ENCODE assay signal across 19 cellular contexts in genomic region chr19:45975296-45975695, GRCh38. TPM values are rescaled to one million over a fixed set of nuclear protein-coding genes. Genes with fewer than 3 reads are reported as not detected.
DNase-seq lines count a peak whose midpoint lies in the region; ATAC-seq, FAIRE-seq and TF ChIP-seq lines count a peak whose summit lies in the region.
"Had no signal": no experiment of that assay in that cellular context is flagged by ENCODE, and none has a peak within 500 bp of the region (broad histone marks: within the 10 kb centered on the region; RNA-seq: fewer than 3 reads in every experiment).

No MANE protein-coding gene starts in this region.

- H3K18ac ChIP-seq in H1 (ENCODE audit: extremely low read depth, low read length), result no peak overlapping the region

- H3K27ac ChIP-seq in H1 (ENCODE audit: low read depth, low read length) (no peak overlapping the region), temporal lobe (ENCODE audit: low read depth, low read length) (peak overlapping the region; percentile 90)
- H3K27ac ChIP-seq: C4-2B, HL-60, SK-N-MC had no signal

- no peaks in the 10 kb centered on the region for H3K36me3 ChIP-seq in H1 (ENCODE audit: control insufficient read depth in 2 of 4, insufficient read depth in 4 of 4, low read length in 3 of 4)
- H3K36me3 ChIP-seq: HAP-1 had no signal

- no peak for TF ChIP-seq RAD21 in H1 (IDR thresholded peaks at IDR 0.05 in 1 of 2, conservative IDR thresholded peaks at IDR 0.05 in 1 of 2; ENCODE audit: low read depth in 2 of 2, low read length in 2 of 2)

- ATAC-seq in HG02885 (IDR thresholded peaks at IDR 0.05; ENCODE audit: poor library complexity, unreplicated experiment), result no peak
- ATAC-seq: Panc1 had no signal

- H2BK120ac ChIP-seq in H1 (replicated peaks; ENCODE audit: low read depth, low read length), result no peak overlapping the region

- peak overlapping the region; percentile 75; the same call in 1 of the 2 replicates for H2AK5ac ChIP-seq in H1 (ENCODE audit: low read depth, low read length)

- peak; percentile 21 for DNase-seq in NCI-H748 (lab: John Stamatoyannopoulos, UW; ENCODE audit: unreplicated experiment)
- no peak for DNase-seq in NCI-H748 treated with DMSO at 0.1 percent for 48 hours (lab: John Stamatoyannopoulos, UW)
- peak; percentile 21 for DNase-seq in NCI-H69 (lab: John Stamatoyannopoulos, UW)
- DNase-seq in H1 (ENCODE audit: low read depth in 1 of 2, low spot score in 2 of 2), result no peak
- no peak for DNase-seq in activated CD4-positive, alpha-beta T cell treated with anti-CD3 and anti-CD28 coated beads, Interleukin-2, amount 50 U/mL, for 4 hours
- no peak for DNase-seq in NCI-H1930 (lab: John Stamatoyannopoulos, UW)
- DNase-seq: DMS153, EL, NCI-H2029, NCI-H226 had no signal

- TF ChIP-seq CTCF in H1 (IDR thresholded peaks at IDR 0.05; ENCODE audit: control extremely low read depth in 1 of 3, insufficient read depth in 1 of 3, low read depth in 1 of 3, low read length in 3 of 3), result no peak

- no peak overlapping the region for H3K4ac ChIP-seq in H1 (replicated peaks; ENCODE audit: insufficient read length, low read depth, low read length)

- peaks cover 2 to 12% (median 7%) of the 10 kb centered on the region in 4 experiments; a peak in 5 of 7 replicates for H3K4me1 ChIP-seq in H1 (replicated peaks in 1 of 4; ENCODE audit: control insufficient read depth in 3 of 4, insufficient read depth in 4 of 4, low read length in 3 of 4)
- H3K4me1 ChIP-seq: HAP-1 had no signal

- H4K91ac ChIP-seq in H1 (replicated peaks; ENCODE audit: insufficient read length, low read length), result no peak overlapping the region

- no peak for TF ChIP-seq POLR2A in H1 (IDR thresholded peaks at IDR 0.05; ENCODE audit: control extremely low read depth in 1 of 2, low read depth in 2 of 2, low read length in 2 of 2)

- H3K79me2 ChIP-seq in H1 (ENCODE audit: control insufficient read depth in 1 of 2, insufficient read depth in 2 of 2, low read length in 2 of 2), result no peaks in the 10 kb centered on the region

- H2BK5ac ChIP-seq in H1 (ENCODE audit: low read depth, low read length), result no peak overlapping the region

- WGBS in H1 (ENCODE audit: extremely low coverage in 1 of 2, insufficient coverage in 1 of 2, insufficient read length in 1 of 2, insufficient replicate concordance in 2 of 2, low coverage in 1 of 2, low lambda C conversion rate in 2 of 2, missing lambda C conversion rate in 1 of 2), 2 experiments, result 71% methylated on average over 4 of the region's 5 CpGs; no CpG with 5 or more reads in 1 of the 2 experiments

- H3K56ac ChIP-seq in H1 (replicated peaks; ENCODE audit: insufficient read length, low read depth, low read length), result no peak overlapping the region

- H3K27me3 ChIP-seq in H1 (replicated peaks in 1 of 4; ENCODE audit: control insufficient read depth in 3 of 4, extremely low read depth in 1 of 4, insufficient read depth in 3 of 4, low read length in 3 of 4), result peaks cover 0 to 5% (median 2%) of the 10 kb centered on the region in 4 experiments; a peak in 3 of 7 replicates

- H2BK20ac ChIP-seq in H1 (ENCODE audit: low read length), result no peak overlapping the region

- H3K23ac ChIP-seq in H1 (ENCODE audit: insufficient read length), result no peak overlapping the region

- no peak overlapping the region for H3K4me3 ChIP-seq in H1 (ENCODE audit: extremely low read depth in 1 of 4, insufficient read depth in 2 of 4, low read depth in 3 of 4, low read length in 4 of 4)
- H3K4me3 ChIP-seq: HAP-1, SK-N-MC had no signal

- H3K4me2 ChIP-seq in H1 (ENCODE audit: insufficient read depth in 1 of 2, low read depth in 2 of 2, low read length in 2 of 2), result no peak overlapping the region

- no peak for FAIRE-seq in H1 (lab: Jason Lieb, UNC)
- FAIRE-seq: A204.1, HTR-8/SVneo had no signal

- H2BK12ac ChIP-seq in H1 (ENCODE audit: low read depth, low read length), result no peak overlapping the region

- peaks cover 8% of the 10 kb centered on the region; the same call in 1 of the 2 replicates for H3K23me2 ChIP-seq in H1 (ENCODE audit: low read depth, low read length)

- peaks cover 10 to 12% of the 10 kb centered on the region in 2 experiments for H4K20me1 ChIP-seq in H1 (replicated peaks in 1 of 2; ENCODE audit: control insufficient read depth in 1 of 2, insufficient read depth in 2 of 2, low read length in 2 of 2)

- H3K9me3 ChIP-seq in H1 (ENCODE audit: insufficient read depth in 2 of 2, low read depth in 1 of 2, low read length in 1 of 2), result no peaks in the 10 kb centered on the region
- H3K9me3 ChIP-seq: HAP-1 had no signal

- H2BK15ac ChIP-seq in H1 (ENCODE audit: low read length), result peak overlapping the region; percentile 95; the same call in 1 of the 2 replicates

- H3K79me1 ChIP-seq in H1 (ENCODE audit: low read depth, low read length), result peaks cover 5% of the 10 kb centered on the region; the same call in 1 of the 2 replicates

- POLR2A ChIA-PET in H1 (lab: Charles Lee; ENCODE audit: partially characterized antibody), result interaction anchor here (0.6 to 3.7 kb wide), 4 partner anchors 19 to 105 kb away, joined by 3 to 18 read pairs (median 4); no protein-coding TSS in a partner anchor

- TF ChIP-seq EP300 in H1 (IDR thresholded peaks at IDR 0.05; ENCODE audit: borderline replicate concordance in 1 of 2, low read depth in 2 of 2, low read length in 2 of 2), result no peak

- H4K8ac ChIP-seq in H1 (ENCODE audit: extremely low read depth, insufficient read depth, low read length), result no peak overlapping the region

- H2AFZ ChIP-seq in H1 (ENCODE audit: low read length), result no peak overlapping the region

- CTCF ChIA-PET in H1 (lab: Charles Lee; ENCODE audit: partially characterized antibody), result interaction anchor here (1.0 to 1.5 kb wide), 4 partner anchors 11 to 34 kb away, joined by 3 to 4 read pairs (median 3); no protein-coding TSS in a partner anchor

- no peak overlapping the region for H3K9ac ChIP-seq in H1 (replicated peaks in 1 of 4; ENCODE audit: extremely low read depth in 1 of 4, low read depth in 3 of 4, low read length in 3 of 4)

- H3K14ac ChIP-seq in H1 (ENCODE audit: insufficient read length), result no peak overlapping the region

- no peak overlapping the region for H4K5ac ChIP-seq in H1 (ENCODE audit: insufficient read length, low read depth, low read length)

TF ChIP-seq in H1, 55 proteins besides CTCF, POLR2A, EP300 and RAD21 (continues in another document):
- no peak for TF ChIP-seq PHF8 (conservative IDR thresholded peaks at IDR 0.05; ENCODE audit: low read depth, low read length)

RNA-seq across cellular contexts. Expression of gene NOVA2, which starts 1.6 kb away (rescaled TPM):
- 22.7 and 24.6 TPM in 2 replicates for total RNA-seq in H1 (2021; fragmentation: NEBNext Ultra II Directional; extraction: Animal tissue kit (Norgen Biotek cat#: 25700))
- 3.2 and 4.5 TPM in 2 replicates for polyA plus RNA-seq in H1 (2011; rRNA removed)
- 2.7 TPM for polyA plus RNA-seq in H1 (2011; cell fraction: cytosol; rRNA removed)
- 4.4 TPM for polyA plus RNA-seq in H1 (2011; cell fraction: nucleus; rRNA removed)
- 11.1 to 12.7 TPM (median 11.8 TPM) in 4 replicates for polyA plus RNA-seq in H1 (2012, experiment 1 of 2)
- polyA plus RNA-seq in H1 (2012, experiment 2 of 2), result 10.4 TPM
- 8.0 TPM for polyA plus RNA-seq in H1 (2013, experiment 1 of 2)
- polyA plus RNA-seq in H1 (2013, experiment 2 of 2), result 7.7 TPM
- polyA minus RNA-seq in H1 (2011; rRNA and poly(A)+ RNA removed), result 6.2 and 7.1 TPM in 2 replicates
- 10.1 TPM for polyA minus RNA-seq in H1 (2011; cell fraction: cytosol; rRNA and poly(A)+ RNA removed)
- 4.7 TPM for polyA minus RNA-seq in H1 (2011; cell fraction: nucleus; rRNA and poly(A)+ RNA removed)
- 19.7 TPM for total RNA-seq in temporal lobe

RNA-seq across cellular contexts. Expression of gene CCDC61, which starts 20.0 kb away (rescaled TPM):
- total RNA-seq in H1 (2021; fragmentation: NEBNext Ultra II Directional; extraction: Animal tissue kit (Norgen Biotek cat#: 25700)), result 16.1 and 17.4 TPM in 2 replicates
- polyA plus RNA-seq in H1 (2011; rRNA removed), result 7.8 and 11.5 TPM in 2 replicates
- polyA plus RNA-seq in H1 (2011; cell fraction: cytosol; rRNA removed), result 10.1 TPM
- 28.3 TPM for polyA plus RNA-seq in H1 (2011; cell fraction: nucleus; rRNA removed)
- 8.6 to 11.4 TPM (median 10.5 TPM) in 4 replicates for polyA plus RNA-seq in H1 (2012, experiment 1 of 2)
- polyA plus RNA-seq in H1 (2012, experiment 2 of 2), result 7.5 TPM
- 7.2 TPM for polyA plus RNA-seq in H1 (2013, experiment 1 of 2)
- polyA plus RNA-seq in H1 (2013, experiment 2 of 2), result 7.1 TPM
- polyA minus RNA-seq in H1 (2011; rRNA and poly(A)+ RNA removed), result 4.9 and 6.1 TPM in 2 replicates
- polyA minus RNA-seq in H1 (2011; cell fraction: cytosol; rRNA and poly(A)+ RNA removed), result 11.1 TPM
- 36.0 TPM for polyA minus RNA-seq in H1 (2011; cell fraction: nucleus; rRNA and poly(A)+ RNA removed)
- 2.5 TPM for total RNA-seq in temporal lobe

RNA-seq across cellular contexts. Expression of gene PGLYRP1, which starts 47.6 kb away (rescaled TPM):
- not detected in 2 replicates for total RNA-seq in H1 (2021; fragmentation: NEBNext Ultra II Directional; extraction: Animal tissue kit (Norgen Biotek cat#: 25700))
- polyA plus RNA-seq in H1 (2011; rRNA removed), result not detected in 2 replicates
- polyA plus RNA-seq in H1 (2011; cell fraction: cytosol; rRNA removed), result 0.17 TPM
- not detected for polyA plus RNA-seq in H1 (2011; cell fraction: nucleus; rRNA removed)
- polyA plus RNA-seq in H1 (2012, experiment 1 of 2), result 0.40 to 1.1 TPM (median 1.0 TPM) in 3 of 4 replicates, not detected in the other
- not detected for polyA plus RNA-seq in H1 (2012, experiment 2 of 2)
- not detected for polyA plus RNA-seq in H1 (2013, experiment 1 of 2)
- 0.07 TPM for polyA plus RNA-seq in H1 (2013, experiment 2 of 2)
- not detected in 2 replicates for polyA minus RNA-seq in H1 (2011; rRNA and poly(A)+ RNA removed)
- not detected for polyA minus RNA-seq in H1 (2011; cell fraction: cytosol; rRNA and poly(A)+ RNA removed)
- polyA minus RNA-seq in H1 (2011; cell fraction: nucleus; rRNA and poly(A)+ RNA removed), result not detected
- total RNA-seq in temporal lobe, result not detected

Comparison
In these comparisons a context has a peak if more than half of its experiments do, and no peak if none do; other contexts are left out.
1. DNase-seq: peak in NCI-H748 (single experiment) and NCI-H69 (single experiment); none in NCI-H748 treated with DMSO at 0.1 percent for 48 hours (single experiment), H1 (0 of 2), activated CD4-positive, alpha-beta T cell treated with anti-CD3 and anti-CD28 coated beads, Interleukin-2, amount 50 U/mL, for 4 hours (0 of 2) and NCI-H1930 (0 of 2).